1 cellular context compared by ENCODE assay signal in the genomic region with DNA sequence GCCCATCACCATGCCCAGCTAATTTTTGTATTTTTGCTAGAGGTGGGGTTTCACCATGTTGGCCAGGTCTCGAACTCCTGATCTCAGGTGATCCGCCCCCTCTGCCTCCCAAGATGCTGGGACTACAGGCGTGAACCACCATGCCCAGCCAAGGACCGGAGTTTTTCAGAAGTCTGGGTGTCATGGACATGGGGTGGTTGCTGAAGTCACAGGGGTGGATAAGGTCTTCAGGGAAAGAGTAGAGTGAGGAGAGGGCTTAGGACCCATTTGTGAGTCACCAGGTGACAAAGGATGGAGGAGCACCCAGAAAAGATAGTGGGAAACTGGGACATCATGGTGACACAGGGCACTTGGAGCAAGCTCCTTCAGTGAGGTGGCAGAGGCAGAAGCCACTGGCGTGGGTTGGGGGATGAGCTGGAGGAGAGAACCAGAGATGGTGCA.
TF ChIP-seq lines count a peak whose summit lies in the region.

No MANE protein-coding gene starts in this region.

TF ChIP-seq in HepG2, 621 proteins besides CTCF, POLR2A, EP300 and RAD21:
- TF ChIP-seq, protein P1, sequence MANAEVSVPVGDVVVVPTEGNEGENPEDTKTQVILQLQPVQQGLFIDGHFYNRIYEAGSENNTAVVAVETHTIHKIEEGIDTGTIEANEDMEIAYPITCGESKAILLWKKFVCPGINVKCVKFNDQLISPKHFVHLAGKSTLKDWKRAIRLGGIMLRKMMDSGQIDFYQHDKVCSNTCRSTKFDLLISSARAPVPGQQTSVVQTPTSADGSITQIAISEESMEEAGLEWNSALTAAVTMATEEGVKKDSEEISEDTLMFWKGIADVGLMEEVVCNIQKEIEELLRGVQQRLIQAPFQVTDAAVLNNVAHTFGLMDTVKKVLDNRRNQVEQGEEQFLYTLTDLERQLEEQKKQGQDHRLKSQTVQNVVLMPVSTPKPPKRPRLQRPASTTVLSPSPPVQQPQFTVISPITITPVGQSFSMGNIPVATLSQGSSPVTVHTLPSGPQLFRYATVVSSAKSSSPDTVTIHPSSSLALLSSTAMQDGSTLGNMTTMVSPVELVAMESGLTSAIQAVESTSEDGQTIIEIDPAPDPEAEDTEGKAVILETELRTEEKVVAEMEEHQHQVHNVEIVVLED (CRISPR knock-in tag; IDR thresholded peaks at IDR 0.05; ENCODE audit: borderline replicate concordance): no peak
- TF ChIP-seq, protein P2, sequence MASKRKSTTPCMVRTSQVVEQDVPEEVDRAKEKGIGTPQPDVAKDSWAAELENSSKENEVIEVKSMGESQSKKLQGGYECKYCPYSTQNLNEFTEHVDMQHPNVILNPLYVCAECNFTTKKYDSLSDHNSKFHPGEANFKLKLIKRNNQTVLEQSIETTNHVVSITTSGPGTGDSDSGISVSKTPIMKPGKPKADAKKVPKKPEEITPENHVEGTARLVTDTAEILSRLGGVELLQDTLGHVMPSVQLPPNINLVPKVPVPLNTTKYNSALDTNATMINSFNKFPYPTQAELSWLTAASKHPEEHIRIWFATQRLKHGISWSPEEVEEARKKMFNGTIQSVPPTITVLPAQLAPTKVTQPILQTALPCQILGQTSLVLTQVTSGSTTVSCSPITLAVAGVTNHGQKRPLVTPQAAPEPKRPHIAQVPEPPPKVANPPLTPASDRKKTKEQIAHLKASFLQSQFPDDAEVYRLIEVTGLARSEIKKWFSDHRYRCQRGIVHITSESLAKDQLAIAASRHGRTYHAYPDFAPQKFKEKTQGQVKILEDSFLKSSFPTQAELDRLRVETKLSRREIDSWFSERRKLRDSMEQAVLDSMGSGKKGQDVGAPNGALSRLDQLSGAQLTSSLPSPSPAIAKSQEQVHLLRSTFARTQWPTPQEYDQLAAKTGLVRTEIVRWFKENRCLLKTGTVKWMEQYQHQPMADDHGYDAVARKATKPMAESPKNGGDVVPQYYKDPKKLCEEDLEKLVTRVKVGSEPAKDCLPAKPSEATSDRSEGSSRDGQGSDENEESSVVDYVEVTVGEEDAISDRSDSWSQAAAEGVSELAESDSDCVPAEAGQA (IDR thresholded peaks at IDR 0.05; ENCODE audit: low read depth): no peak
- TF ChIP-seq, protein P2 (CRISPR knock-in tag; IDR thresholded peaks at IDR 0.05; ENCODE audit: borderline replicate concordance): no peak
- TF ChIP-seq, protein P3, sequence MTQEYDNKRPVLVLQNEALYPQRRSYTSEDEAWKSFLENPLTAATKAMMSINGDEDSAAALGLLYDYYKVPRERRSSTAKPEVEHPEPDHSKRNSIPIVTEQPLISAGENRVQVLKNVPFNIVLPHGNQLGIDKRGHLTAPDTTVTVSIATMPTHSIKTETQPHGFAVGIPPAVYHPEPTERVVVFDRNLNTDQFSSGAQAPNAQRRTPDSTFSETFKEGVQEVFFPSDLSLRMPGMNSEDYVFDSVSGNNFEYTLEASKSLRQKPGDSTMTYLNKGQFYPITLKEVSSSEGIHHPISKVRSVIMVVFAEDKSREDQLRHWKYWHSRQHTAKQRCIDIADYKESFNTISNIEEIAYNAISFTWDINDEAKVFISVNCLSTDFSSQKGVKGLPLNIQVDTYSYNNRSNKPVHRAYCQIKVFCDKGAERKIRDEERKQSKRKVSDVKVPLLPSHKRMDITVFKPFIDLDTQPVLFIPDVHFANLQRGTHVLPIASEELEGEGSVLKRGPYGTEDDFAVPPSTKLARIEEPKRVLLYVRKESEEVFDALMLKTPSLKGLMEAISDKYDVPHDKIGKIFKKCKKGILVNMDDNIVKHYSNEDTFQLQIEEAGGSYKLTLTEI (CRISPR knock-in tag; conservative IDR thresholded peaks at IDR 0.05): no peak
- no peak for TF ChIP-seq GZF1 (CRISPR knock-in tag; IDR thresholded peaks at IDR 0.05)
- no peak for TF ChIP-seq ZNF879 (CRISPR knock-in tag; IDR thresholded peaks at IDR 0.05)
- TF ChIP-seq SRF (IDR thresholded peaks at IDR 0.05; ENCODE audit: low read depth, low read length): no peak
TF ChIP-seq in HepG2: peak in this region for 0.
